ENCODE assay signal across 1 cellular context in the genomic region with DNA sequence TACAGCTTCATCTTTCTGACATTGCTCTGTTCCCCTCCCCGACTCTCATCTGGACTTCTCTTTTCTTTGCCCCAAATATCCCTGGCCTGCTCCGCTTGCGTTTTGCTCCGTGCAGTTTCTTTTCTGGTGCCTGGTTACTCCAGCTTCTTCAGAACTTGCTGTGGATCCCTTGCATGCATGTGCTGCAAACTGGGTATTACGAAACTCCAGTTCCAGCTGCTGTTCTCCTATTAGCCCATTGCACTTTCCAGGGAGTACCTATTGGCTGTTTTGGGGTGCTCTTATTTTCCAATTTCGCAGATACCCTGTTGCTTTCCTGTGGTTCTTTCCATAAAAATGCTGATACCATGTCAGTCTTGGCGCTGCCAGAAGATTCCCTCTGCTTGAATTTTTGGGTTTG.
TF ChIP-seq lines count a peak whose summit lies in the region.

No MANE protein-coding gene starts in this region.

TF ChIP-seq in HepG2, 621 proteins besides CTCF, POLR2A, EP300 and RAD21:
- TF ChIP-seq SRSF4 (IDR thresholded peaks at IDR 0.05; ENCODE audit: low read depth, low read length, poor library complexity, severe bottlenecking) (no peak), CEBPB (IDR thresholded peaks at IDR 0.05; ENCODE audit: borderline replicate concordance, low read depth, low read length) (peak; percentile 73; the same call in 1 of the 2 replicates)
- TF ChIP-seq, protein P1, sequence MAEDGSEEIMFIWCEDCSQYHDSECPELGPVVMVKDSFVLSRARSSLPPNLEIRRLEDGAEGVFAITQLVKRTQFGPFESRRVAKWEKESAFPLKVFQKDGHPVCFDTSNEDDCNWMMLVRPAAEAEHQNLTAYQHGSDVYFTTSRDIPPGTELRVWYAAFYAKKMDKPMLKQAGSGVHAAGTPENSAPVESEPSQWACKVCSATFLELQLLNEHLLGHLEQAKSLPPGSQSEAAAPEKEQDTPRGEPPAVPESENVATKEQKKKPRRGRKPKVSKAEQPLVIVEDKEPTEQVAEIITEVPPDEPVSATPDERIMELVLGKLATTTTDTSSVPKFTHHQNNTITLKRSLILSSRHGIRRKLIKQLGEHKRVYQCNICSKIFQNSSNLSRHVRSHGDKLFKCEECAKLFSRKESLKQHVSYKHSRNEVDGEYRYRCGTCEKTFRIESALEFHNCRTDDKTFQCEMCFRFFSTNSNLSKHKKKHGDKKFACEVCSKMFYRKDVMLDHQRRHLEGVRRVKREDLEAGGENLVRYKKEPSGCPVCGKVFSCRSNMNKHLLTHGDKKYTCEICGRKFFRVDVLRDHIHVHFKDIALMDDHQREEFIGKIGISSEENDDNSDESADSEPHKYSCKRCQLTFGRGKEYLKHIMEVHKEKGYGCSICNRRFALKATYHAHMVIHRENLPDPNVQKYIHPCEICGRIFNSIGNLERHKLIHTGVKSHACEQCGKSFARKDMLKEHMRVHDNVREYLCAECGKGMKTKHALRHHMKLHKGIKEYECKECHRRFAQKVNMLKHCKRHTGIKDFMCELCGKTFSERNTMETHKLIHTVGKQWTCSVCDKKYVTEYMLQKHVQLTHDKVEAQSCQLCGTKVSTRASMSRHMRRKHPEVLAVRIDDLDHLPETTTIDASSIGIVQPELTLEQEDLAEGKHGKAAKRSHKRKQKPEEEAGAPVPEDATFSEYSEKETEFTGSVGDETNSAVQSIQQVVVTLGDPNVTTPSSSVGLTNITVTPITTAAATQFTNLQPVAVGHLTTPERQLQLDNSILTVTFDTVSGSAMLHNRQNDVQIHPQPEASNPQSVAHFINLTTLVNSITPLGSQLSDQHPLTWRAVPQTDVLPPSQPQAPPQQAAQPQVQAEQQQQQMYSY (CRISPR knock-in tag; IDR thresholded peaks at IDR 0.05), result no peak
TF ChIP-seq in HepG2: peak in this region for 1.
